In the genomic region with DNA sequence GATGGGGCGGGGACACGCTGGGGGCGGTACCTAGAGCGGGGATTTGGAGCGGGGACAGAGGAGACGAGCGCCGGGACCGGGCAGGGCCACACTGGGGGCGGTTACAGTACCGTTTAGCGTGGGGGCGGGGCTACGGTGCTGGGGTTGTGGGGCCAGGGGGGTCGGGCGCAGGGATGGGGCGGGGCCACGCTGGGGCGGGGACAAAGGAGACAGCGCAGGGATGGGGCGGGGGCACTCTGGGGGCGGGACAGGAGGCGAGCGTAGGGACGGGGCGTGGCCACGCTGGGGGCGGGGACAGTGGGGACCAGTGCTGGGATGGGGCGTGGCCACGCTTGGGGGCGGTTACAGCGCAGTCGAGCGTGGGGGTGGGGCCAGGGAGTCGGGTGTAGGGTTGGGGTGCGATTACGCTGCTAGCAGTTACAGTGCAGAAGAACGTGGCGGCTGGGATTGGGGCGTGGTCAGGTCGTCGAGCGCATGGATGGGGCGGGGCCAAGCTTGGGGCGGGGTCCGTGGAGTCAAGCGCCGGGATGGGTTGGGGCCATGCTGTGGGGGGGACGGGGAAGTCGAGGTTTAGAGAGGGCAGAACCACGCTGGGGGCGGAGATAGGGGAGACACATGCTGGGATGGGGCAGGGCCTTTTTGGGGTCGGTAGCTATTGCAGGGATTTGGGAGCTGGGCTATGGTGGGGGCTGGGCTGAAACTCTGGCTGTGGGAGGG, we compare ENCODE assay signal across 1 cellular context.
A peak's percentile ranks its signal among the peaks of the same experiment; 100 is the strongest.
TF ChIP-seq lines count a peak whose summit lies in the region.

No MANE protein-coding gene starts in this region.

TF ChIP-seq in K562, 482 proteins besides CTCF, POLR2A, EP300 and RAD21 (continues in another document):
- no peak for TF ChIP-seq HDAC6 (IDR thresholded peaks at IDR 0.05; ENCODE audit: low read depth, low read length)
- TF ChIP-seq, protein P1, sequence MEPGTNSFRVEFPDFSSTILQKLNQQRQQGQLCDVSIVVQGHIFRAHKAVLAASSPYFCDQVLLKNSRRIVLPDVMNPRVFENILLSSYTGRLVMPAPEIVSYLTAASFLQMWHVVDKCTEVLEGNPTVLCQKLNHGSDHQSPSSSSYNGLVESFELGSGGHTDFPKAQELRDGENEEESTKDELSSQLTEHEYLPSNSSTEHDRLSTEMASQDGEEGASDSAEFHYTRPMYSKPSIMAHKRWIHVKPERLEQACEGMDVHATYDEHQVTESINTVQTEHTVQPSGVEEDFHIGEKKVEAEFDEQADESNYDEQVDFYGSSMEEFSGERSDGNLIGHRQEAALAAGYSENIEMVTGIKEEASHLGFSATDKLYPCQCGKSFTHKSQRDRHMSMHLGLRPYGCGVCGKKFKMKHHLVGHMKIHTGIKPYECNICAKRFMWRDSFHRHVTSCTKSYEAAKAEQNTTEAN (CRISPR knock-in tag; IDR thresholded peaks at IDR 0.05) = no peak
- TF ChIP-seq, protein P2, sequence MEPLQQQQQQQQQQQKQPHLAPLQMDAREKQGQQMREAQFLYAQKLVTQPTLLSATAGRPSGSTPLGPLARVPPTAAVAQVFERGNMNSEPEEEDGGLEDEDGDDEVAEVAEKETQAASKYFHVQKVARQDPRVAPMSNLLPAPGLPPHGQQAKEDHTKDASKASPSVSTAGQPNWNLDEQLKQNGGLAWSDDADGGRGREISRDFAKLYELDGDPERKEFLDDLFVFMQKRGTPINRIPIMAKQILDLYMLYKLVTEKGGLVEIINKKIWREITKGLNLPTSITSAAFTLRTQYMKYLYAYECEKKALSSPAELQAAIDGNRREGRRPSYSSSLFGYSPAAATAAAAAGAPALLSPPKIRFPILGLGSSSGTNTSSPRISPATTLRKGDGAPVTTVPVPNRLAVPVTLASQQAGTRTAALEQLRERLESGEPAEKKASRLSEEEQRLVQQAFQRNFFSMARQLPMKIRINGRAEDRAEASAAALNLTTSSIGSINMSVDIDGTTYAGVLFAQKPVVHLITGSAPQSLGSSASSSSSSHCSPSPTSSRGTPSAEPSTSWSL (CRISPR knock-in tag; IDR thresholded peaks at IDR 0.05; ENCODE audit: borderline replicate concordance) = no peak
- no peak; a peak in 1 of 4 replicates for TF ChIP-seq NRF1 (conservative IDR thresholded peaks at IDR 0.05 in 1 of 2, IDR thresholded peaks at IDR 0.05 in 1 of 2)
- TF ChIP-seq SMARCB1 (IDR thresholded peaks at IDR 0.05; ENCODE audit: insufficient read length, low read depth) = no peak
- TF ChIP-seq PHF21A (IDR thresholded peaks at IDR 0.05; ENCODE audit: borderline replicate concordance, low read depth) = no peak
- TF ChIP-seq, protein P3, sequence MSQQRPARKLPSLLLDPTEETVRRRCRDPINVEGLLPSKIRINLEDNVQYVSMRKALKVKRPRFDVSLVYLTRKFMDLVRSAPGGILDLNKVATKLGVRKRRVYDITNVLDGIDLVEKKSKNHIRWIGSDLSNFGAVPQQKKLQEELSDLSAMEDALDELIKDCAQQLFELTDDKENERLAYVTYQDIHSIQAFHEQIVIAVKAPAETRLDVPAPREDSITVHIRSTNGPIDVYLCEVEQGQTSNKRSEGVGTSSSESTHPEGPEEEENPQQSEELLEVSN (IDR thresholded peaks at IDR 0.05; ENCODE audit: borderline replicate concordance in 1 of 2, extremely low read depth in 1 of 2, insufficient read depth in 1 of 2, insufficient read length in 1 of 2, low read depth in 1 of 2, low read length in 1 of 2, poor library complexity in 1 of 2, severe bottlenecking in 1 of 2) = peak in 1 of 2 experiments; percentile 36
- no peak for TF ChIP-seq UBTF (IDR thresholded peaks at IDR 0.05; ENCODE audit: borderline replicate concordance in 1 of 2, low read depth in 2 of 2, low read length in 2 of 2)
- no peak for TF ChIP-seq ZNF444 (CRISPR knock-in tag; IDR thresholded peaks at IDR 0.05)
- 0 out of 2 replicates have a peak, but pooled peaks have one; percentile 20 for TF ChIP-seq ZNF511 (CRISPR knock-in tag; IDR thresholded peaks at IDR 0.05)
- no peak for TF ChIP-seq ZBTB2 (IDR thresholded peaks at IDR 0.05)
- TF ChIP-seq ZNF165 (CRISPR knock-in tag; IDR thresholded peaks at IDR 0.05; ENCODE audit: borderline replicate concordance) = no peak
- TF ChIP-seq REST (CRISPR knock-in tag; IDR thresholded peaks at IDR 0.05; ENCODE audit: low read depth) = no peak
- TF ChIP-seq TAF1 (IDR thresholded peaks at IDR 0.05; ENCODE audit: control insufficient read depth, extremely low read depth, insufficient read depth, low read length, severe bottlenecking) = peak; percentile 14
- TF ChIP-seq, protein P4, sequence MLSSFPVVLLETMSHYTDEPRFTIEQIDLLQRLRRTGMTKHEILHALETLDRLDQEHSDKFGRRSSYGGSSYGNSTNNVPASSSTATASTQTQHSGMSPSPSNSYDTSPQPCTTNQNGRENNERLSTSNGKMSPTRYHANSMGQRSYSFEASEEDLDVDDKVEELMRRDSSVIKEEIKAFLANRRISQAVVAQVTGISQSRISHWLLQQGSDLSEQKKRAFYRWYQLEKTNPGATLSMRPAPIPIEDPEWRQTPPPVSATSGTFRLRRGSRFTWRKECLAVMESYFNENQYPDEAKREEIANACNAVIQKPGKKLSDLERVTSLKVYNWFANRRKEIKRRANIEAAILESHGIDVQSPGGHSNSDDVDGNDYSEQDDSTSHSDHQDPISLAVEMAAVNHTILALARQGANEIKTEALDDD (IDR thresholded peaks at IDR 0.05) = no peak
- no peak for TF ChIP-seq POLR2AphosphoS2 (IDR thresholded peaks at IDR 0.05; ENCODE audit: low read length)
- TF ChIP-seq HNRNPUL1 (IDR thresholded peaks at IDR 0.05; ENCODE audit: low read length) = no peak
- TF ChIP-seq RCOR1 (IDR thresholded peaks at IDR 0.05; ENCODE audit: borderline replicate concordance in 1 of 2, low read depth in 2 of 2, low read length in 2 of 2) = no peak
- no peak for TF ChIP-seq SRSF1 (IDR thresholded peaks at IDR 0.05; ENCODE audit: low read depth, low read length)
- no peak for TF ChIP-seq HMG20A (CRISPR knock-in tag; conservative IDR thresholded peaks at IDR 0.05)
- no peak for TF ChIP-seq ETV1 (tag; conservative IDR thresholded peaks at IDR 0.05; ENCODE audit: low read depth)
- TF ChIP-seq ZNF143 (CRISPR knock-in tag; IDR thresholded peaks at IDR 0.05) = no peak
- TF ChIP-seq ZNF395 (CRISPR knock-in tag; IDR thresholded peaks at IDR 0.05) = no peak
- TF ChIP-seq PHTF2 (CRISPR knock-in tag; IDR thresholded peaks at IDR 0.05) = no peak
- TF ChIP-seq CREM (IDR thresholded peaks at IDR 0.05; ENCODE audit: low read depth) = peak; percentile 82
- no peak for TF ChIP-seq ZNF3 (CRISPR knock-in tag; IDR thresholded peaks at IDR 0.05)
- TF ChIP-seq SIN3A (IDR thresholded peaks at IDR 0.05; ENCODE audit: borderline replicate concordance in 2 of 2, control insufficient read depth in 1 of 2, low read depth in 2 of 2, low read length in 2 of 2) = peak in 1 of 2 experiments; percentile 25; a peak in 2 of 4 replicates
- no peak for TF ChIP-seq RHOXF2B (CRISPR knock-in tag; conservative IDR thresholded peaks at IDR 0.05)
- TF ChIP-seq, protein P5, sequence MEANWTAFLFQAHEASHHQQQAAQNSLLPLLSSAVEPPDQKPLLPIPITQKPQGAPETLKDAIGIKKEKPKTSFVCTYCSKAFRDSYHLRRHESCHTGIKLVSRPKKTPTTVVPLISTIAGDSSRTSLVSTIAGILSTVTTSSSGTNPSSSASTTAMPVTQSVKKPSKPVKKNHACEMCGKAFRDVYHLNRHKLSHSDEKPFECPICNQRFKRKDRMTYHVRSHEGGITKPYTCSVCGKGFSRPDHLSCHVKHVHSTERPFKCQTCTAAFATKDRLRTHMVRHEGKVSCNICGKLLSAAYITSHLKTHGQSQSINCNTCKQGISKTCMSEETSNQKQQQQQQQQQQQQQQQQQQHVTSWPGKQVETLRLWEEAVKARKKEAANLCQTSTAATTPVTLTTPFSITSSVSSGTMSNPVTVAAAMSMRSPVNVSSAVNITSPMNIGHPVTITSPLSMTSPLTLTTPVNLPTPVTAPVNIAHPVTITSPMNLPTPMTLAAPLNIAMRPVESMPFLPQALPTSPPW (CRISPR knock-in tag; IDR thresholded peaks at IDR 0.05) = peak; percentile 88
- no peak for TF ChIP-seq YBX1 (IDR thresholded peaks at IDR 0.05)
- no peak for TF ChIP-seq GATAD2A (IDR thresholded peaks at IDR 0.05)
- TF ChIP-seq POLR3G (IDR thresholded peaks at IDR 0.05; ENCODE audit: extremely low read depth, insufficient read length, insufficient replicate concordance) = no peak
- no peak for TF ChIP-seq HLTF (IDR thresholded peaks at IDR 0.05)
- TF ChIP-seq ZZZ3 (IDR thresholded peaks at IDR 0.05) = no peak
- no peak for TF ChIP-seq ZNF347 (CRISPR knock-in tag; IDR thresholded peaks at IDR 0.05; ENCODE audit: low read depth)
- TF ChIP-seq BRF1 (IDR thresholded peaks at IDR 0.05; ENCODE audit: borderline replicate concordance, extremely low read depth, insufficient read length) = no peak
- peak; percentile 16; the same call in 1 of the 2 replicates for TF ChIP-seq HMGXB4 (CRISPR knock-in tag; IDR thresholded peaks at IDR 0.05)
- no peak for TF ChIP-seq MCM2 (IDR thresholded peaks at IDR 0.05; ENCODE audit: low read depth)
